Comparison of ENCODE assay signal across 10 cellular contexts in genomic region chr6:13668291-13668928, GRCh38.
DNase-seq lines count a peak whose midpoint lies in the region; ATAC-seq lines count a peak whose summit lies in the region.
"Had no signal": no experiment of that assay in that cellular context is flagged by ENCODE, and none has a peak within 500 bp of the region (broad histone marks: within the 10 kb centered on the region; RNA-seq: fewer than 3 reads in every experiment).

No MANE protein-coding gene starts in this region.

- peaks cover 86% of the 10 kb centered on the region for H3K79me2 ChIP-seq in ACC112 (ENCODE audit: control insufficient read depth, insufficient read depth, low read length, unreplicated experiment)

- peak; percentile 87 for ATAC-seq in GM18520 (IDR thresholded peaks at IDR 0.05; ENCODE audit: unreplicated experiment)
- no peak for ATAC-seq in central memory CD8-positive, alpha-beta T cell (replicated peaks; ENCODE audit: extremely low read depth, poor library complexity, severe bottlenecking)

- no peaks in the 10 kb centered on the region for H3K27me3 Mint-ChIP-seq in central memory CD8-positive, alpha-beta T cell

- H3K27ac Mint-ChIP-seq in central memory CD8-positive, alpha-beta T cell (ENCODE audit: low read depth) = peak overlapping the region; percentile 76

- H3K27me3 ChIP-seq in ACC112 (ENCODE audit: insufficient read depth, low read length) = no peaks in the 10 kb centered on the region

- H3K4me1 Mint-ChIP-seq in central memory CD8-positive, alpha-beta T cell = peaks cover 90% of the 10 kb centered on the region

- DNase-seq in MV-4-11 (lab: John Stamatoyannopoulos, UW) = peak; percentile 33
- DNase-seq in central memory CD8-positive, alpha-beta T cell (ENCODE audit: low spot score in 2 of 2) = no peak
- DNase-seq in iPS-NIHi7 (ENCODE audit: extremely low spot score) = no peak
- no peak for DNase-seq in epidermal melanocyte (ENCODE audit: insufficient read length, low spot score)
- DNase-seq in stimulated activated CD4-positive, alpha-beta T cell treated with anti-CD3 and anti-CD28 coated beads, Interleukin-2, amount 100 ng/mL, for 24 hours = no peak
- no peak for DNase-seq in C1 segment of cervical spinal cord (lab: John Stamatoyannopoulos, UW)

- no peak overlapping the region for H3K4me3 ChIP-seq in ACC112 (ENCODE audit: low read depth, low read length)
- H3K4me3 ChIP-seq: lung had no signal

- peaks cover 1% of the 10 kb centered on the region for H3K36me3 Mint-ChIP-seq in central memory CD8-positive, alpha-beta T cell (ENCODE audit: insufficient read depth)

- H3K9me3 Mint-ChIP-seq in central memory CD8-positive, alpha-beta T cell = no peaks in the 10 kb centered on the region

- no peak overlapping the region for H2AFZ ChIP-seq in ACC112 (ENCODE audit: low read length, unreplicated experiment)

- peaks cover 21% of the 10 kb centered on the region for H3K4me1 ChIP-seq in ACC112 (ENCODE audit: control insufficient read depth, insufficient read depth, low read length, unreplicated experiment)

- peak overlapping the region; percentile 13 for H3K27ac ChIP-seq in ACC112 (ENCODE audit: low read depth, low read length)
- H3K27ac ChIP-seq: C4-2B had no signal

- H3K36me3 ChIP-seq in ACC112 (ENCODE audit: insufficient read depth, low read length) = peaks cover 4% of the 10 kb centered on the region; the same call in 1 of the 2 replicates

- peak overlapping the region; percentile 6 for H3K4me3 Mint-ChIP-seq in central memory CD8-positive, alpha-beta T cell
